ENCODE assay signal across 8 cellular contexts in genomic region chr20:56630086-56630493, GRCh38. TPM values are rescaled to one million over a fixed set of nuclear protein-coding genes. Genes with fewer than 3 reads are reported as not detected.
DNase-seq lines count a peak whose midpoint lies in the region; ATAC-seq and TF ChIP-seq lines count a peak whose summit lies in the region.

No MANE protein-coding gene starts in this region.

- DNase-seq in activated naive CD4-positive, alpha-beta T cell treated with anti-CD3 and anti-CD28 coated beads, Interleukin-2, amount 10 ng/mL, durations not matched to agents 7 days and 5 days = peak; percentile 22
- no peak for DNase-seq in activated naive CD4-positive, alpha-beta T cell treated with anti-CD3 and anti-CD28 coated beads, Interleukin-2, amount 50 U/mL, for 16 hours
- peak; percentile 81 for DNase-seq in RPMI7951 (ENCODE audit: low read depth)
- DNase-seq in erythroblast (lab: John Stamatoyannopoulos, UW) = peak; percentile 62 to 65
- DNase-seq in neural crest cell (ENCODE audit: low read depth, low spot score) = peak; percentile 69
- DNase-seq in immature natural killer cell = no peak

- no peak overlapping the region for H3K4me3 Mint-ChIP-seq in activated naive CD4-positive, alpha-beta T cell treated with anti-CD3 and anti-CD28 coated beads, Interleukin-2, amount 10 ng/mL, durations not matched to agents 7 days and 5 days
- H3K4me3 Mint-ChIP-seq in neural crest cell = peak overlapping the region; percentile 87
- no peak overlapping the region for H3K4me3 Mint-ChIP-seq in immature natural killer cell

- peaks cover 20% of the 10 kb centered on the region for H3K4me1 Mint-ChIP-seq in activated naive CD4-positive, alpha-beta T cell treated with anti-CD3 and anti-CD28 coated beads, Interleukin-2, amount 10 ng/mL, durations not matched to agents 7 days and 5 days
- H3K4me1 Mint-ChIP-seq in neural crest cell (peaks cover 29% of the 10 kb centered on the region), immature natural killer cell (peaks cover 5 to 8% of the 10 kb centered on the region in 2 donors)

- no peak for TF ChIP-seq POLR2A in erythroblast (IDR thresholded peaks at IDR 0.05; ENCODE audit: low read length)

- CTCF ChIA-PET in activated naive CD4-positive, alpha-beta T cell treated with anti-CD3 and anti-CD28 coated beads, Interleukin-2, amount 10 ng/mL, durations not matched to agents 7 days and 5 days (lab: Charles Lee) = no interaction called here

- H3K36me3 Mint-ChIP-seq in activated naive CD4-positive, alpha-beta T cell treated with anti-CD3 and anti-CD28 coated beads, Interleukin-2, amount 10 ng/mL, durations not matched to agents 7 days and 5 days = no peaks in the 10 kb centered on the region
- H3K36me3 Mint-ChIP-seq in neural crest cell (ENCODE audit: low read depth) (peaks cover 6% of the 10 kb centered on the region), immature natural killer cell (peaks cover 0 to 4% (median 3%) of the 10 kb centered on the region in 3 donors)

- no peaks in the 10 kb centered on the region for H3K9me3 Mint-ChIP-seq in activated naive CD4-positive, alpha-beta T cell treated with anti-CD3 and anti-CD28 coated beads, Interleukin-2, amount 10 ng/mL, durations not matched to agents 7 days and 5 days
- no peaks in the 10 kb centered on the region for H3K9me3 Mint-ChIP-seq in neural crest cell
- H3K9me3 Mint-ChIP-seq in immature natural killer cell = no peaks in the 10 kb centered on the region

- TF ChIP-seq CTCF in neural crest cell (conservative IDR thresholded peaks at IDR 0.05) = peak; percentile 86

- H3K27ac Mint-ChIP-seq in activated naive CD4-positive, alpha-beta T cell treated with anti-CD3 and anti-CD28 coated beads, Interleukin-2, amount 10 ng/mL, durations not matched to agents 7 days and 5 days = no peak overlapping the region
- H3K27ac Mint-ChIP-seq in neural crest cell (ENCODE audit: unreplicated experiment) (no peak overlapping the region), immature natural killer cell (no peak overlapping the region)

- peaks cover 100% of the 10 kb centered on the region for H3K27me3 Mint-ChIP-seq in activated naive CD4-positive, alpha-beta T cell treated with anti-CD3 and anti-CD28 coated beads, Interleukin-2, amount 10 ng/mL, durations not matched to agents 7 days and 5 days
- H3K27me3 Mint-ChIP-seq in neural crest cell (ENCODE audit: low read depth) (peaks cover 98% of the 10 kb centered on the region), immature natural killer cell (ENCODE audit: low read depth in 3 of 3) (peaks cover 17 to 19% (median 17%) of the 10 kb centered on the region in 3 donors)

- ATAC-seq in GM18861 (IDR thresholded peaks at IDR 0.05; ENCODE audit: unreplicated experiment) (no peak), GM21786 (IDR thresholded peaks at IDR 0.05; ENCODE audit: unreplicated experiment) (no peak)

RNA-seq across cellular contexts. Expression of gene TFAP2C, which starts 1.0 kb away (rescaled TPM):
- total RNA-seq in RPMI7951 (2014; rRNA removed; shearing (Covaris generic)) = 104 and 106 TPM in 2 replicates
- total RNA-seq in neural crest cell = 4.0 and 4.9 TPM in 2 replicates
- not detected for polyA plus RNA-seq in immature natural killer cell

Comparison
In these comparisons a context has a peak if more than half of its experiments do, and no peak if none do; other contexts are left out.
1. DNase-seq: peak in activated naive CD4-positive, alpha-beta T cell treated with anti-CD3 and anti-CD28 coated beads, Interleukin-2, amount 10 ng/mL, durations not matched to agents 7 days and 5 days (single experiment), RPMI7951 (single experiment), erythroblast (2 of 2) and neural crest cell (single experiment); none in activated naive CD4-positive, alpha-beta T cell treated with anti-CD3 and anti-CD28 coated beads, Interleukin-2, amount 50 U/mL, for 16 hours (single experiment) and immature natural killer cell (0 of 3).
2. RNA of gene TFAP2C, which starts 1.0 kb away (total RNA-seq): 104 to 106 TPM in RPMI7951; 4.0 to 4.9 TPM in neural crest cell; every median in the first group is over 10 times any median in the second.